In genomic region chr11:64148917-64149617, GRCh38 we compare ENCODE assay signal across 12 cellular contexts. TPM values are rescaled to one million over a fixed set of nuclear protein-coding genes. Genes with fewer than 3 reads are reported as not detected.
A peak's percentile ranks its signal among the peaks of the same experiment; 100 is the strongest.
DNase-seq lines count a peak whose midpoint lies in the region; ATAC-seq and TF ChIP-seq lines count a peak whose summit lies in the region.
"Had no signal": no experiment of that assay in that cellular context is flagged by ENCODE, and none has a peak within 500 bp of the region (broad histone marks: within the 10 kb centered on the region; RNA-seq: fewer than 3 reads in every experiment).

No MANE protein-coding gene starts in this region.

- H3K4me1 ChIP-seq in heart left ventricle = peaks cover 0 to 66% (median 21%) of the 10 kb centered on the region in 12 donors

- peaks cover 30% of the 10 kb centered on the region for H3K4me1 Mint-ChIP-seq in nephron
- H3K4me1 Mint-ChIP-seq in effector memory CD8-positive, alpha-beta T cell (ENCODE audit: low read depth in 2 of 2) = peaks cover 11 to 14% of the 10 kb centered on the region in 2 donors

- DNase-seq in heart left ventricle (no peak), cardiac septum (ENCODE audit: low spot score) (no peak), NCI-H82 (lab: John Stamatoyannopoulos, UW) (no peak), NCI-H2196 treated with DMSO at 0.1 percent for 48 hours (lab: John Stamatoyannopoulos, UW; ENCODE audit: unreplicated experiment) (no peak)
- no peak for DNase-seq in effector memory CD8-positive, alpha-beta T cell

- H3K27ac Mint-ChIP-seq in nephron = peak overlapping the region; percentile 93 to 97 (median 96)
- peak overlapping the region in 1 of 2 donors; percentile 79 for H3K27ac Mint-ChIP-seq in effector memory CD8-positive, alpha-beta T cell
- H3K27ac Mint-ChIP-seq: T-helper 17 cell had no signal

- H3K36me3 Mint-ChIP-seq in nephron (ENCODE audit: low read depth) = no peaks in the 10 kb centered on the region
- peaks cover 4% of the 10 kb centered on the region for H3K36me3 Mint-ChIP-seq in effector memory CD8-positive, alpha-beta T cell (ENCODE audit: insufficient read depth)

- peak in 4 of 12 donors; percentile 0 to 28 (median 4) for TF ChIP-seq CTCF in heart left ventricle (IDR thresholded peaks at IDR 0.05)
- TF ChIP-seq CTCF in nephron (IDR thresholded peaks at IDR 0.05; ENCODE audit: unreplicated experiment in 3 of 3) = peak in 2 of 3 experiments; percentile 2 to 41

- H3K27me3 ChIP-seq in heart left ventricle = no peaks in the 10 kb centered on the region
- H3K27me3 ChIP-seq: brain microvascular endothelial cell, tibial nerve had no signal

- H3K9me3 ChIP-seq in heart left ventricle = no peaks in the 10 kb centered on the region
- H3K9me3 ChIP-seq: tibial nerve had no signal

- intact Hi-C loops in heart left ventricle (cut with DNase I) = loop anchor here in 9 of 10 donors (1.0 to 10.0 kb wide), 8 partner anchors 148 to 384 kb away; partner anchors contain the start of genes ZFTA (in 3 of the 9) and MARK2 (in 2 of the 9)
- intact Hi-C loops in cardiac septum (cut with DNase I) = loop anchor here (1.0 to 10.0 kb wide), 3 partner anchors 90 to 384 kb away; partner anchors contain the start of gene ZFTA

- peaks cover 10% of the 10 kb centered on the region for H3K27me3 Mint-ChIP-seq in nephron (ENCODE audit: low read depth)
- H3K27me3 Mint-ChIP-seq in effector memory CD8-positive, alpha-beta T cell = no peaks in the 10 kb centered on the region

- H3K4me3 ChIP-seq in heart left ventricle = peak overlapping the region in 1 of 12 donors; percentile 51
- H3K4me3 ChIP-seq: lung had no signal

- TF ChIP-seq POLR2A in heart left ventricle (IDR thresholded peaks at IDR 0.05) = no peak

- no peaks in the 10 kb centered on the region for H3K9me3 Mint-ChIP-seq in nephron
- no peaks in the 10 kb centered on the region for H3K9me3 Mint-ChIP-seq in effector memory CD8-positive, alpha-beta T cell

- H3K36me3 ChIP-seq in heart left ventricle = no peaks in the 10 kb centered on the region
- H3K36me3 ChIP-seq: brain microvascular endothelial cell had no signal

- H3K4me3 Mint-ChIP-seq in nephron = peak overlapping the region in 1 of 3 experiments; percentile 81
- H3K4me3 Mint-ChIP-seq in effector memory CD8-positive, alpha-beta T cell = no peak overlapping the region
- H3K4me3 Mint-ChIP-seq: T-helper 17 cell had no signal

- 59 to 69% (median 65%) methylated on average over 23 to 25 of the region's 25 CpGs for WGBS in heart left ventricle, 4 donors

- ATAC-seq in heart left ventricle (no peak), esophagus mucosa (no peak)
- ATAC-seq in effector memory CD8-positive, alpha-beta T cell (replicated peaks) = no peak

- H3K27ac ChIP-seq in heart left ventricle = peak overlapping the region in 8 of 12 donors; percentile 68 to 90 (median 80)
- peak overlapping the region; percentile 91 for H3K27ac ChIP-seq in angular gyrus (ENCODE audit: low read depth, low read length)
- H3K27ac ChIP-seq: brain microvascular endothelial cell had no signal

RNA-seq across cellular contexts. Expression of gene MACROD1, which starts 16.8 kb away (rescaled TPM):
- 100 to 1,000 TPM in 6 of 9 donors, 10 to 100 TPM in 3; 61.3 to 166 (median 116) TPM for total RNA-seq in heart left ventricle
- 100 to 1,000 TPM in 1 of 2 donors, 10 to 100 TPM in 1; 48.9 to 287 TPM for polyA plus RNA-seq in heart left ventricle
- total RNA-seq in cardiac septum = 86.2 TPM
- 22.9 TPM for total RNA-seq in esophagus mucosa

RNA-seq across cellular contexts. Expression of gene STIP1, which starts 36.9 kb away (rescaled TPM):
- total RNA-seq in heart left ventricle (100 to 1,000 TPM in 2 of 9 donors, 10 to 100 TPM in 7; 74.9 to 143 (median 88.8) TPM), cardiac septum (86.0 TPM), esophagus mucosa (74.2 TPM)
- polyA plus RNA-seq in heart left ventricle = 100 to 1,000 TPM in 1 of 2 donors, 10 to 100 TPM in 1; 68.8 to 175 TPM

RNA-seq across cellular contexts. Expression of gene FERMT3, which starts 57.5 kb away (rescaled TPM):
- 10 to 100 TPM in 2 of 9 donors, 1 to 10 TPM in 7; 3.4 to 71.5 (median 5.7) TPM for total RNA-seq in heart left ventricle
- polyA plus RNA-seq in heart left ventricle = 1 to 10 TPM; 2.8 to 7.9 TPM
- 7.8 TPM for total RNA-seq in cardiac septum
- 2.4 TPM for total RNA-seq in esophagus mucosa
